Comparison of ENCODE assay signal across 17 cellular contexts in the genomic region with DNA sequence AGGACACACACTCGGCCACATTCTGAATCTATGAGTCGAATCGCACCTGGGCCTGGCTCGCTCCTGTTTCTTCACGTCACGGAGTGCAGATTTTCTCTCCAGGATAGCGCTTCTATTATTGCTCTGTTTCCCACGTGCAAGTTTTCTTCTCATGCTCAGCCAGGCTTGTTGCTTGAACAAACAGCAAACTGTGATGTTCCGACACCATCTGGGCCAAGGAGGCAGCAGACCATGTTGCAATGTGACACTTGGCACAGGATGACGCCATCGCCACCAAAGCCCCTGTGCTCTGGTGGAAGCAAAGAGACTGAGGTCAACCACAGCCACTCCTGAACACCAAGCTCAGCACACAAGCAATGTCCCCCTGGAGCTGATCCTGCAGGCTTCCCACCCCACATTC.
"Had no signal": no experiment of that assay in that cellular context is flagged by ENCODE, and none has a peak within 500 bp of the region (broad histone marks: within the 10 kb centered on the region; RNA-seq: fewer than 3 reads in every experiment).

No MANE protein-coding gene starts in this region.

- DNase-seq: dermis blood vessel endothelial cell; effector memory CD4-positive, alpha-beta T cell; esophagus squamous epithelium; foreskin melanocyte; glutamatergic neuron; heart right ventricle; hippocampal formation; left colon; left ventricle myocardium superior; lower lobe of right lung; naive thymus-derived CD8-positive, alpha-beta T cell; stimulated activated CD4-positive, alpha-beta T cell treated with anti-CD3 and anti-CD28 coated beads, Interleukin-2, amount 100 ng/mL, for 24 hours; stimulated activated CD4-positive, alpha-beta T cell treated with anti-CD3 and anti-CD28 coated beads, Interleukin-4, amount 100 ng/mL, for 24 hours; stimulated activated naive CD8-positive, alpha-beta T cell treated with anti-CD3 and anti-CD28 coated beads, Interleukin-15, Interleukin-2, amounts not matched to agents 100 U/mL and 50 U/mL, for 24 hours; substantia nigra; testis; tibial artery had no signal
